9 cellular contexts compared by ENCODE assay signal in genomic region chr7:24786941-24787340, GRCh38. TPM values are rescaled to one million over a fixed set of nuclear protein-coding genes. Genes with fewer than 3 reads are reported as not detected.
A peak's percentile ranks its signal among the peaks of the same experiment; 100 is the strongest.
DNase-seq lines count a peak whose midpoint lies in the region; ATAC-seq lines count a peak whose summit lies in the region.
"Had no signal": no experiment of that assay in that cellular context is flagged by ENCODE, and none has a peak within 500 bp of the region (broad histone marks: within the 10 kb centered on the region; RNA-seq: fewer than 3 reads in every experiment).

No MANE protein-coding gene starts in this region.

- ATAC-seq in HG03095 (IDR thresholded peaks at IDR 0.05; ENCODE audit: unreplicated experiment) (no peak), HG03159 (IDR thresholded peaks at IDR 0.05; ENCODE audit: unreplicated experiment) (no peak), HG03460 (IDR thresholded peaks at IDR 0.05; ENCODE audit: unreplicated experiment) (no peak)

- in situ Hi-C loops in SK-MEL-5 (cut with HindIII; ENCODE audit: low pct_unique_long_range_greater_than_20kb, low sequenced_read_pairs), result no loop called here

- DNase-seq in stimulated activated CD4-positive, alpha-beta T cell treated with anti-CD3 and anti-CD28 coated beads, Interleukin-1b, Interleukin-23, amount 100 ng/mL, for 48 hours, result peak; percentile 42
- DNase-seq in stimulated activated CD4-positive, alpha-beta T cell treated with anti-CD3 and anti-CD28 coated beads, Interleukin-4, amount 100 ng/mL, for 4 hours, result no peak
- peak; percentile 98 for DNase-seq in SK-MEL-5 (ENCODE audit: low read depth, low spot score)
- DNase-seq in fibroblast of peridontal ligament (ENCODE audit: extremely low read depth), result peak; percentile 98
- DNase-seq in NCI-H2171 (lab: John Stamatoyannopoulos, UW), result no peak
- DNase-seq: naive B cell had no signal

RNA-seq across cellular contexts. Expression of gene GSDME, which starts 29.7 kb away (rescaled TPM):
- 37.2 and 47.7 TPM in 2 replicates for total RNA-seq in SK-MEL-5 (2014; rRNA removed; shearing (Covaris generic))
- 44.4 and 48.7 TPM in 2 replicates for polyA plus RNA-seq in SK-MEL-5 (2015; cell fraction: cytosol; rRNA removed)
- 62.2 and 93.4 TPM in 2 replicates for polyA plus RNA-seq in SK-MEL-5 (2015; cell fraction: nucleus; rRNA removed)

Comparison
In these comparisons a context has a peak if more than half of its experiments do, and no peak if none do; other contexts are left out.
1. DNase-seq: peak in stimulated activated CD4-positive, alpha-beta T cell treated with anti-CD3 and anti-CD28 coated beads, Interleukin-1b, Interleukin-23, amount 100 ng/mL, for 48 hours (single experiment), SK-MEL-5 (single experiment) and fibroblast of peridontal ligament (single experiment); none in stimulated activated CD4-positive, alpha-beta T cell treated with anti-CD3 and anti-CD28 coated beads, Interleukin-4, amount 100 ng/mL, for 4 hours (0 of 2) and NCI-H2171 (single experiment).